14 cellular contexts compared by ENCODE assay signal in genomic region chr13:25447396-25447795, GRCh38.
"Had no signal": no experiment of that assay in that cellular context is flagged by ENCODE, and none has a peak within 500 bp of the region (broad histone marks: within the 10 kb centered on the region; RNA-seq: fewer than 3 reads in every experiment).

No MANE protein-coding gene starts in this region.

- H3K27ac ChIP-seq: heart right ventricle, pancreas, suprapubic skin, thyroid gland had no signal

- DNase-seq: effector memory CD4-positive, alpha-beta T cell; heart right ventricle; hypothalamus; kidney glomerular epithelial cell; mesendoderm; naive B cell; occipital lobe; pancreas; right cardiac atrium; stimulated activated CD4-positive, alpha-beta T cell treated with anti-CD3 and anti-CD28 coated beads, Interleukin-4, amount 100 ng/mL, for 1 hour; stimulated activated CD8-positive, alpha-beta memory T cell treated with anti-CD3 and anti-CD28 coated beads, Interleukin-4, amount 100 ng/mL, for 48 hours; stimulated activated naive CD8-positive, alpha-beta T cell treated with anti-CD3 and anti-CD28 coated beads, Interleukin-15, Interleukin-2, amounts not matched to agents 100 U/mL and 50 U/mL, for 24 hours; thyroid gland had no signal
